In genomic region chr20:50980071-50980681, GRCh38 we compare ENCODE assay signal across 8 cellular contexts. TPM values are rescaled to one million over a fixed set of nuclear protein-coding genes. Genes with fewer than 3 reads are reported as not detected.
A peak's percentile ranks its signal among the peaks of the same experiment; 100 is the strongest.
DNase-seq lines count a peak whose midpoint lies in the region; ATAC-seq and TF ChIP-seq lines count a peak whose summit lies in the region.

No MANE protein-coding gene starts in this region.

- H3K27ac Mint-ChIP-seq in activated naive CD4-positive, alpha-beta T cell treated with anti-CD3 and anti-CD28 coated beads for 36 hours: peak overlapping the region; percentile 19
- H3K27ac Mint-ChIP-seq in CD4-positive, alpha-beta T cell: no peak overlapping the region

- ATAC-seq in CD4-positive, alpha-beta T cell (ENCODE audit: poor library complexity): no peak
- no peak for ATAC-seq in HG03469 (IDR thresholded peaks at IDR 0.05; ENCODE audit: unreplicated experiment)

- H3K9me3 ChIP-seq in CD4-positive, alpha-beta T cell (ENCODE audit: control insufficient read depth, low read length): no peaks in the 10 kb centered on the region

- POLR2A ChIA-PET in CD4-positive, alpha-beta T cell (lab: Charles Lee): interaction anchor here (1.4 kb wide), 1 partner anchor 49 kb away, joined by 4 read pairs; the partner anchor contains the start of gene ADNP

- intact Hi-C loops in activated naive CD4-positive, alpha-beta T cell treated with anti-CD3 and anti-CD28 coated beads for 36 hours (cut with micrococcal nuclease): loop anchor here (2.0 to 10.0 kb wide), 2 partner anchors 185 to 615 kb away; partner anchors contain the start of gene BCAS4
- intact Hi-C loops in CD4-positive, alpha-beta T cell (cut with DNase I, micrococcal nuclease): loop anchor here (10.0 kb wide), 2 partner anchors 615 to 1105 kb away; no protein-coding TSS in a partner anchor

- in situ Hi-C loops in GM13977 (cut with MboI; ENCODE audit: low pct_unique_long_range_greater_than_20kb, low sequenced_read_pairs, unreplicated experiment): loop anchor here (25.0 kb wide), 1 partner anchor 657 kb away; no protein-coding TSS in a partner anchor

- peaks cover 15% of the 10 kb centered on the region for H3K27me3 Mint-ChIP-seq in activated naive CD4-positive, alpha-beta T cell treated with anti-CD3 and anti-CD28 coated beads for 36 hours (ENCODE audit: low read depth)
- peaks cover 56% of the 10 kb centered on the region for H3K27me3 Mint-ChIP-seq in CD4-positive, alpha-beta T cell

- TF ChIP-seq CTCF in fibroblast of the aortic adventitia (IDR thresholded peaks at IDR 0.05; ENCODE audit: insufficient read depth, low read length): no peak
- TF ChIP-seq CTCF in CD4-positive, alpha-beta T cell (IDR thresholded peaks at IDR 0.05): no peak
- TF ChIP-seq CTCF in GM13977 (IDR thresholded peaks at IDR 0.05; ENCODE audit: extremely low read depth, insufficient read depth, missing control alignments): no peak

- peak; percentile 64 for DNase-seq in activated naive CD4-positive, alpha-beta T cell treated with anti-CD3 and anti-CD28 coated beads for 36 hours
- no peak for DNase-seq in activated naive CD4-positive, alpha-beta T cell treated with anti-CD3 and anti-CD28 coated beads, Interleukin-2, amount 50 U/mL, for 16 hours
- DNase-seq in SKM-1 (lab: John Stamatoyannopoulos, UW; ENCODE audit: unreplicated experiment) (peak; percentile 16), fibroblast of the aortic adventitia (ENCODE audit: low read depth) (peak; percentile 98), stromal cell of bone marrow (ENCODE audit: low read depth) (peak; percentile 99), GM13977 (ENCODE audit: low spot score) (no peak)
- no peak for DNase-seq in CD4-positive, alpha-beta T cell

- peaks cover 15% of the 10 kb centered on the region for H3K4me1 Mint-ChIP-seq in activated naive CD4-positive, alpha-beta T cell treated with anti-CD3 and anti-CD28 coated beads for 36 hours (ENCODE audit: low read depth)
- no peaks in the 10 kb centered on the region for H3K4me1 Mint-ChIP-seq in CD4-positive, alpha-beta T cell (ENCODE audit: low read depth)

- H3K27ac ChIP-seq in CD4-positive, alpha-beta T cell (ENCODE audit: low read depth, low read length): no peak overlapping the region

- no peak overlapping the region for H3K4me3 ChIP-seq in fibroblast of the aortic adventitia (ENCODE audit: low read depth, low read length)

- H3K9me3 Mint-ChIP-seq in activated naive CD4-positive, alpha-beta T cell treated with anti-CD3 and anti-CD28 coated beads for 36 hours: no peaks in the 10 kb centered on the region
- H3K9me3 Mint-ChIP-seq in CD4-positive, alpha-beta T cell: no peaks in the 10 kb centered on the region

- no peak overlapping the region for H3K4me3 Mint-ChIP-seq in activated naive CD4-positive, alpha-beta T cell treated with anti-CD3 and anti-CD28 coated beads for 36 hours
- H3K4me3 Mint-ChIP-seq in CD4-positive, alpha-beta T cell: no peak overlapping the region

- no peaks in the 10 kb centered on the region for H3K36me3 Mint-ChIP-seq in activated naive CD4-positive, alpha-beta T cell treated with anti-CD3 and anti-CD28 coated beads for 36 hours (ENCODE audit: low read depth)
- H3K36me3 Mint-ChIP-seq in CD4-positive, alpha-beta T cell (ENCODE audit: low read depth): no peaks in the 10 kb centered on the region

- CTCF ChIA-PET in activated naive CD4-positive, alpha-beta T cell treated with anti-CD3 and anti-CD28 coated beads for 36 hours (lab: Charles Lee): interaction anchor here (0.6 to 16.8 kb wide), 5 partner anchors 12 to 345 kb away, joined by 3 to 211 read pairs (median 15); partner anchors contain the start of genes DPM1 and MOCS3
- CTCF ChIA-PET in CD4-positive, alpha-beta T cell (lab: Charles Lee): interaction anchor here (2.4 kb wide), 1 partner anchor 185 kb away, joined by 9 read pairs; the partner anchor contains the start of gene BCAS4

- H3K27me3 ChIP-seq in CD4-positive, alpha-beta T cell (ENCODE audit: control insufficient read depth, insufficient read depth, low read length): peaks cover 17% of the 10 kb centered on the region

RNA-seq across cellular contexts. Expression of gene MOCS3, which starts 21.6 kb away (rescaled TPM):
- total RNA-seq in activated naive CD4-positive, alpha-beta T cell treated with anti-CD3 and anti-CD28 coated beads for 36 hours: 1 to 10 TPM; 1.6 to 2.2 TPM
- total RNA-seq in fibroblast of the aortic adventitia (ENCODE audit: low replicate concordance): 3.8 and 7.9 TPM in 2 replicates
- total RNA-seq in CD4-positive, alpha-beta T cell: 1 to 10 TPM; 2.7 to 3.0 TPM

RNA-seq across cellular contexts. Expression of gene DPM1, which starts 21.8 kb away (rescaled TPM):
- 10 to 100 TPM; 64.8 to 66.1 TPM for total RNA-seq in activated naive CD4-positive, alpha-beta T cell treated with anti-CD3 and anti-CD28 coated beads for 36 hours
- total RNA-seq in fibroblast of the aortic adventitia (ENCODE audit: low replicate concordance): 52.3 and 70.8 TPM in 2 replicates
- total RNA-seq in CD4-positive, alpha-beta T cell: 10 to 100 TPM; 44.5 to 46.5 TPM

RNA-seq across cellular contexts. Expression of gene KCNG1, which starts 42.7 kb away (rescaled TPM):
- total RNA-seq in activated naive CD4-positive, alpha-beta T cell treated with anti-CD3 and anti-CD28 coated beads for 36 hours: under 1 TPM; 0.29 to 0.59 TPM
- 3.0 and 13.3 TPM in 2 replicates for total RNA-seq in fibroblast of the aortic adventitia (ENCODE audit: low replicate concordance)
- not detected for total RNA-seq in CD4-positive, alpha-beta T cell

RNA-seq across cellular contexts. Expression of gene ADNP, which starts 48.9 kb away (rescaled TPM):
- total RNA-seq in activated naive CD4-positive, alpha-beta T cell treated with anti-CD3 and anti-CD28 coated beads for 36 hours: 10 to 100 TPM; 44.8 to 50.8 TPM
- total RNA-seq in fibroblast of the aortic adventitia (ENCODE audit: low replicate concordance): 31.2 and 35.4 TPM in 2 replicates
- total RNA-seq in CD4-positive, alpha-beta T cell: 10 to 100 TPM; 41.9 to 47.1 TPM

Comparison
In these comparisons a context has a peak if more than half of its experiments do, and no peak if none do; other contexts are left out.
1. DNase-seq: peak in activated naive CD4-positive, alpha-beta T cell treated with anti-CD3 and anti-CD28 coated beads for 36 hours (single experiment), SKM-1 (single experiment), fibroblast of the aortic adventitia (single experiment) and stromal cell of bone marrow (single experiment); none in activated naive CD4-positive, alpha-beta T cell treated with anti-CD3 and anti-CD28 coated beads, Interleukin-2, amount 50 U/mL, for 16 hours (single experiment), CD4-positive, alpha-beta T cell (0 of 10) and GM13977 (single experiment).